21 cellular contexts compared by ENCODE assay signal in genomic region chr1:82564338-82564737, GRCh38.
A peak's percentile ranks its signal among the peaks of the same experiment; 100 is the strongest.
DNase-seq lines count a peak whose midpoint lies in the region; ATAC-seq, FAIRE-seq and TF ChIP-seq lines count a peak whose summit lies in the region.
"Had no signal": no experiment of that assay in that cellular context is flagged by ENCODE, and none has a peak within 500 bp of the region (broad histone marks: within the 10 kb centered on the region; RNA-seq: fewer than 3 reads in every experiment).

No MANE protein-coding gene starts in this region.

- no peaks in the 10 kb centered on the region for H3K9me3 ChIP-seq in RWPE2 (ENCODE audit: severe bottlenecking)
- H3K9me3 ChIP-seq in subcutaneous abdominal adipose tissue (ENCODE audit: control insufficient read depth in 5 of 5, low read length in 5 of 5), result no peaks in the 10 kb centered on the region
- H3K9me3 ChIP-seq: BLaER1, SJSA1 had no signal

- H3K27me3 ChIP-seq in RWPE2 (ENCODE audit: insufficient read depth, poor library complexity, severe bottlenecking) (no peaks in the 10 kb centered on the region), subcutaneous abdominal adipose tissue (ENCODE audit: control insufficient read depth in 5 of 5, insufficient read depth in 4 of 5, low read length in 5 of 5) (no peaks in the 10 kb centered on the region)
- H3K27me3 ChIP-seq: BLaER1, SJSA1 had no signal

- no peak for ATAC-seq in RWPE2 (ENCODE audit: low read depth)
- ATAC-seq in HG02610 (IDR thresholded peaks at IDR 0.05; ENCODE audit: unreplicated experiment), result no peak
- ATAC-seq: GM12878 had no signal

- FAIRE-seq in frontal cortex (lab: Jason Lieb, UNC) (peak; percentile 50), GM19239 (lab: Jason Lieb, UNC) (no peak)
- FAIRE-seq: A204.1, GM12878 had no signal

- H3K27ac ChIP-seq in RWPE2 (ENCODE audit: poor library complexity, severe bottlenecking) (peak overlapping the region; percentile 71), subcutaneous abdominal adipose tissue (ENCODE audit: low read depth, low read length) (peak overlapping the region; percentile 74)
- H3K27ac ChIP-seq: BLaER1, SJSA1 had no signal

- peak overlapping the region in 1 of 5 donors; percentile 40 for H3K9ac ChIP-seq in subcutaneous abdominal adipose tissue (ENCODE audit: low read length in 5 of 5)
- H3K9ac ChIP-seq: BLaER1 had no signal

- peak; percentile 2 for DNase-seq in ACHN
- no peak for DNase-seq in RWPE2 (ENCODE audit: low spot score)
- DNase-seq in frontal cortex (ENCODE audit: low spot score in 2 of 2), result no peak
- DNase-seq in GM19239 (ENCODE audit: insufficient read length, low spot score), result no peak
- no peak for DNase-seq in NCI-H2081 (lab: John Stamatoyannopoulos, UW)
- DNase-seq: CD4-positive, alpha-beta T cell; DND-41; H9; KBM-7; NCI-H1105; NCI-H146; NCI-H2029; NCI-H226; NCI-H510A treated with DMSO at 0.1 percent for 48 hours; NCI-H748 treated with DMSO at 0.1 percent for 48 hours had no signal

- in situ Hi-C loops in ACHN (cut with HindIII; ENCODE audit: low pct_ligation_motif_present, low pct_unique_long_range_greater_than_20kb, low sequenced_read_pairs), result no loop called here

- H3K36me3 ChIP-seq in RWPE2 (ENCODE audit: low read depth) (no peaks in the 10 kb centered on the region), subcutaneous abdominal adipose tissue (ENCODE audit: control insufficient read depth in 5 of 5, insufficient read depth in 5 of 5, low read length in 5 of 5) (no peaks in the 10 kb centered on the region)
- H3K36me3 ChIP-seq: BLaER1, SJSA1 had no signal

- H3K4me1 ChIP-seq in RWPE2 (ENCODE audit: insufficient read depth, poor library complexity, severe bottlenecking), result peaks cover 12% of the 10 kb centered on the region
- H3K4me1 ChIP-seq in subcutaneous abdominal adipose tissue (ENCODE audit: control insufficient read depth in 5 of 5, insufficient read depth in 5 of 5, low read length in 5 of 5), result peaks cover 4 to 19% (median 17%) of the 10 kb centered on the region in 5 donors
- H3K4me1 ChIP-seq: SJSA1 had no signal

- TF ChIP-seq CTCF in RWPE2 (IDR thresholded peaks at IDR 0.05; ENCODE audit: poor library complexity, severe bottlenecking), result no peak

- H3K4me3 ChIP-seq in RWPE2 (ENCODE audit: severe bottlenecking) (no peak overlapping the region), subcutaneous abdominal adipose tissue (ENCODE audit: low read depth in 1 of 5, low read length in 5 of 5) (no peak overlapping the region)
- H3K4me3 ChIP-seq: BLaER1, GM12878, SJSA1 had no signal
